1 cellular context compared by ENCODE assay signal in the genomic region with DNA sequence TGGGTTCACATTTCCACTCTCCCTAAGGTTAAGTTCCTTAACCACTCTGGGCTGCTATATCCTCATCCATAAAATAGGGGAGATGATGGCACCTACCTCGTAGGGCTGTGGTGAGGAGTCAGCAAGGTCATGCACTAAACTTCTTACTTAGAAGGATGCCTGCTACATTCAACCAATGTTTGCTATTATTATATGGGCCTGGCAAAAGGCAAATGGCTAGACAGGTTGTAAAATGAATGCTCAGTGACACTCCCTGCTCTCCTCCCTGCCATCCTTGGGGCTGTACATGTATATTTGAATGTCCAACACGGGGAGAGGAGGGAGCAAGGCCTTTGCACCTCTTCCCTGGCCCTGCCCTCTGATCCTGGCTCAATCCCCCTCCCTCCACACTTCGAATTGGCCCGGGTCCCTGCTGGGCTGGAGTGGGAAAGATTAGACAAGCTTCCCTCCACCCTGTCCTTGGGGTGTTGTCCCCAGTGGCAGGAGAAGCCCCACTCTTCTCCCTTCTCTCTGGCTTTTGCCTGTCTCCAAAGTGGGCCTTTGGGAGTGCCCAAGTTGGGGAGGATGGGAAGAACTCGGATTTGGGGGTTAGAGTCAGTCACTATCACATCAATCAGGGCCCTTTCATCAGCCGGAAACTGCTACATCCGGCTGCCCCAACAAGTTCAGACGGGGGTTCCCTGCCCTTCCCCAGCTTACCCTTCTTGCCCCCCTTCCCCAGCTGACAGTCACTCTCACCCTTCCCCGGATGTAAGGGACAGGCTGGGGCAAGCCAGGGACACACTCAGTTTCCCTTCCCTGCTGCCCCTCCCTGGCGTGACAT.
TF ChIP-seq lines count a peak whose summit lies in the region.

No MANE protein-coding gene starts in this region.

TF ChIP-seq in GM12878, 131 proteins besides CTCF, POLR2A, EP300 and RAD21 (continues in another document):
- TF ChIP-seq LARP7 (IDR thresholded peaks at IDR 0.05) = no peak
- TF ChIP-seq, protein P1, sequence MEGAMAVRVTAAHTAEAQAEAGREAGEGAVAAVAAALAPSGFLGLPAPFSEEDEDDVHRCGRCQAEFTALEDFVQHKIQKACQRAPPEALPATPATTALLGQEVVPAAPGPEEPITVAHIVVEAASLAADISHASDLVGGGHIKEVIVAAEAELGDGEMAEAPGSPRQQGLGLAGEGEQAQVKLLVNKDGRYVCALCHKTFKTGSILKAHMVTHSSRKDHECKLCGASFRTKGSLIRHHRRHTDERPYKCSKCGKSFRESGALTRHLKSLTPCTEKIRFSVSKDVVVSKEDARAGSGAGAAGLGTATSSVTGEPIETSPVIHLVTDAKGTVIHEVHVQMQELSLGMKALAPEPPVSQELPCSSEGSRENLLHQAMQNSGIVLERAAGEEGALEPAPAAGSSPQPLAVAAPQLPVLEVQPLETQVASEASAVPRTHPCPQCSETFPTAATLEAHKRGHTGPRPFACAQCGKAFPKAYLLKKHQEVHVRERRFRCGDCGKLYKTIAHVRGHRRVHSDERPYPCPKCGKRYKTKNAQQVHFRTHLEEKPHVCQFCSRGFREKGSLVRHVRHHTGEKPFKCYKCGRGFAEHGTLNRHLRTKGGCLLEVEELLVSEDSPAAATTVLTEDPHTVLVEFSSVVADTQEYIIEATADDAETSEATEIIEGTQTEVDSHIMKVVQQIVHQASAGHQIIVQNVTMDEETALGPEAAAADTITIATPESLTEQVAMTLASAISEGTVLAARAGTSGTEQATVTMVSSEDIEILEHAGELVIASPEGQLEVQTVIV (IDR thresholded peaks at IDR 0.05; ENCODE audit: borderline replicate concordance, partially characterized antibody) = no peak
- no peak for TF ChIP-seq BACH1 (IDR thresholded peaks at IDR 0.05; ENCODE audit: borderline replicate concordance)
- TF ChIP-seq, protein P2, sequence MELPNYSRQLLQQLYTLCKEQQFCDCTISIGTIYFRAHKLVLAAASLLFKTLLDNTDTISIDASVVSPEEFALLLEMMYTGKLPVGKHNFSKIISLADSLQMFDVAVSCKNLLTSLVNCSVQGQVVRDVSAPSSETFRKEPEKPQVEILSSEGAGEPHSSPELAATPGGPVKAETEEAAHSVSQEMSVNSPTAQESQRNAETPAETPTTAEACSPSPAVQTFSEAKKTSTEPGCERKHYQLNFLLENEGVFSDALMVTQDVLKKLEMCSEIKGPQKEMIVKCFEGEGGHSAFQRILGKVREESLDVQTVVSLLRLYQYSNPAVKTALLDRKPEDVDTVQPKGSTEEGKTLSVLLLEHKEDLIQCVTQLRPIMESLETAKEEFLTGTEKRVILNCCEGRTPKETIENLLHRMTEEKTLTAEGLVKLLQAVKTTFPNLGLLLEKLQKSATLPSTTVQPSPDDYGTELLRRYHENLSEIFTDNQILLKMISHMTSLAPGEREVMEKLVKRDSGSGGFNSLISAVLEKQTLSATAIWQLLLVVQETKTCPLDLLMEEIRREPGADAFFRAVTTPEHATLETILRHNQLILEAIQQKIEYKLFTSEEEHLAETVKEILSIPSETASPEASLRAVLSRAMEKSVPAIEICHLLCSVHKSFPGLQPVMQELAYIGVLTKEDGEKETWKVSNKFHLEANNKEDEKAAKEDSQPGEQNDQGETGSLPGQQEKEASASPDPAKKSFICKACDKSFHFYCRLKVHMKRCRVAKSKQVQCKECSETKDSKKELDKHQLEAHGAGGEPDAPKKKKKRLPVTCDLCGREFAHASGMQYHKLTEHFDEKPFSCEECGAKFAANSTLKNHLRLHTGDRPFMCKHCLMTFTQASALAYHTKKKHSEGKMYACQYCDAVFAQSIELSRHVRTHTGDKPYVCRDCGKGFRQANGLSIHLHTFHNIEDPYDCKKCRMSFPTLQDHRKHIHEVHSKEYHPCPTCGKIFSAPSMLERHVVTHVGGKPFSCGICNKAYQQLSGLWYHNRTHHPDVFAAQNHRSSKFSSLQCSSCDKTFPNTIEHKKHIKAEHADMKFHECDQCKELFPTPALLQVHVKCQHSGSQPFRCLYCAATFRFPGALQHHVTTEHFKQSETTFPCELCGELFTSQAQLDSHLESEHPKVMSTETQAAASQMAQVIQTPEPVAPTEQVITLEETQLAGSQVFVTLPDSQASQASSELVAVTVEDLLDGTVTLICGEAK (IDR thresholded peaks at IDR 0.05; ENCODE audit: borderline replicate concordance) = no peak
- TF ChIP-seq, protein P3, sequence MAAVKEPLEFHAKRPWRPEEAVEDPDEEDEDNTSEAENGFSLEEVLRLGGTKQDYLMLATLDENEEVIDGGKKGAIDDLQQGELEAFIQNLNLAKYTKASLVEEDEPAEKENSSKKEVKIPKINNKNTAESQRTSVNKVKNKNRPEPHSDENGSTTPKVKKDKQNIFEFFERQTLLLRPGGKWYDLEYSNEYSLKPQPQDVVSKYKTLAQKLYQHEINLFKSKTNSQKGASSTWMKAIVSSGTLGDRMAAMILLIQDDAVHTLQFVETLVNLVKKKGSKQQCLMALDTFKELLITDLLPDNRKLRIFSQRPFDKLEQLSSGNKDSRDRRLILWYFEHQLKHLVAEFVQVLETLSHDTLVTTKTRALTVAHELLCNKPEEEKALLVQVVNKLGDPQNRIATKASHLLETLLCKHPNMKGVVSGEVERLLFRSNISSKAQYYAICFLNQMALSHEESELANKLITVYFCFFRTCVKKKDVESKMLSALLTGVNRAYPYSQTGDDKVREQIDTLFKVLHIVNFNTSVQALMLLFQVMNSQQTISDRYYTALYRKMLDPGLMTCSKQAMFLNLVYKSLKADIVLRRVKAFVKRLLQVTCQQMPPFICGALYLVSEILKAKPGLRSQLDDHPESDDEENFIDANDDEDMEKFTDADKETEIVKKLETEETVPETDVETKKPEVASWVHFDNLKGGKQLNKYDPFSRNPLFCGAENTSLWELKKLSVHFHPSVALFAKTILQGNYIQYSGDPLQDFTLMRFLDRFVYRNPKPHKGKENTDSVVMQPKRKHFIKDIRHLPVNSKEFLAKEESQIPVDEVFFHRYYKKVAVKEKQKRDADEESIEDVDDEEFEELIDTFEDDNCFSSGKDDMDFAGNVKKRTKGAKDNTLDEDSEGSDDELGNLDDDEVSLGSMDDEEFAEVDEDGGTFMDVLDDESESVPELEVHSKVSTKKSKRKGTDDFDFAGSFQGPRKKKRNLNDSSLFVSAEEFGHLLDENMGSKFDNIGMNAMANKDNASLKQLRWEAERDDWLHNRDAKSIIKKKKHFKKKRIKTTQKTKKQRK (IDR thresholded peaks at IDR 0.05; ENCODE audit: low read depth, low read length) = no peak
- TF ChIP-seq TBL1XR1 (IDR thresholded peaks at IDR 0.05; ENCODE audit: low read depth, low read length) = no peak
- no peak for TF ChIP-seq MEF2B (IDR thresholded peaks at IDR 0.05; ENCODE audit: partially characterized antibody, poor library complexity, severe bottlenecking)
- no peak for TF ChIP-seq SREBF2 (IDR thresholded peaks at IDR 0.05; ENCODE audit: low read length)
- no peak for TF ChIP-seq KAT2A (conservative IDR thresholded peaks at IDR 0.05; ENCODE audit: control insufficient read depth, low read depth, low read length)
- TF ChIP-seq, protein P4, sequence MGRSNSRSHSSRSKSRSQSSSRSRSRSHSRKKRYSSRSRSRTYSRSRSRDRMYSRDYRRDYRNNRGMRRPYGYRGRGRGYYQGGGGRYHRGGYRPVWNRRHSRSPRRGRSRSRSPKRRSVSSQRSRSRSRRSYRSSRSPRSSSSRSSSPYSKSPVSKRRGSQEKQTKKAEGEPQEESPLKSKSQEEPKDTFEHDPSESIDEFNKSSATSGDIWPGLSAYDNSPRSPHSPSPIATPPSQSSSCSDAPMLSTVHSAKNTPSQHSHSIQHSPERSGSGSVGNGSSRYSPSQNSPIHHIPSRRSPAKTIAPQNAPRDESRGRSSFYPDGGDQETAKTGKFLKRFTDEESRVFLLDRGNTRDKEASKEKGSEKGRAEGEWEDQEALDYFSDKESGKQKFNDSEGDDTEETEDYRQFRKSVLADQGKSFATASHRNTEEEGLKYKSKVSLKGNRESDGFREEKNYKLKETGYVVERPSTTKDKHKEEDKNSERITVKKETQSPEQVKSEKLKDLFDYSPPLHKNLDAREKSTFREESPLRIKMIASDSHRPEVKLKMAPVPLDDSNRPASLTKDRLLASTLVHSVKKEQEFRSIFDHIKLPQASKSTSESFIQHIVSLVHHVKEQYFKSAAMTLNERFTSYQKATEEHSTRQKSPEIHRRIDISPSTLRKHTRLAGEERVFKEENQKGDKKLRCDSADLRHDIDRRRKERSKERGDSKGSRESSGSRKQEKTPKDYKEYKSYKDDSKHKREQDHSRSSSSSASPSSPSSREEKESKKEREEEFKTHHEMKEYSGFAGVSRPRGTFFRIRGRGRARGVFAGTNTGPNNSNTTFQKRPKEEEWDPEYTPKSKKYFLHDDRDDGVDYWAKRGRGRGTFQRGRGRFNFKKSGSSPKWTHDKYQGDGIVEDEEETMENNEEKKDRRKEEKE (IDR thresholded peaks at IDR 0.05) = no peak
- TF ChIP-seq NFXL1 (IDR thresholded peaks at IDR 0.05; ENCODE audit: borderline replicate concordance) = no peak
- TF ChIP-seq TCF7 (IDR thresholded peaks at IDR 0.05; ENCODE audit: borderline replicate concordance) = no peak; the same call in 1 of the 2 replicates
- TF ChIP-seq ZSCAN29 (IDR thresholded peaks at IDR 0.05) = no peak
- TF ChIP-seq IRF4 (IDR thresholded peaks at IDR 0.05; ENCODE audit: low read depth, low read length) = 0 out of 2 replicates have a peak, but pooled peaks have one; percentile 10
- TF ChIP-seq, protein P5, sequence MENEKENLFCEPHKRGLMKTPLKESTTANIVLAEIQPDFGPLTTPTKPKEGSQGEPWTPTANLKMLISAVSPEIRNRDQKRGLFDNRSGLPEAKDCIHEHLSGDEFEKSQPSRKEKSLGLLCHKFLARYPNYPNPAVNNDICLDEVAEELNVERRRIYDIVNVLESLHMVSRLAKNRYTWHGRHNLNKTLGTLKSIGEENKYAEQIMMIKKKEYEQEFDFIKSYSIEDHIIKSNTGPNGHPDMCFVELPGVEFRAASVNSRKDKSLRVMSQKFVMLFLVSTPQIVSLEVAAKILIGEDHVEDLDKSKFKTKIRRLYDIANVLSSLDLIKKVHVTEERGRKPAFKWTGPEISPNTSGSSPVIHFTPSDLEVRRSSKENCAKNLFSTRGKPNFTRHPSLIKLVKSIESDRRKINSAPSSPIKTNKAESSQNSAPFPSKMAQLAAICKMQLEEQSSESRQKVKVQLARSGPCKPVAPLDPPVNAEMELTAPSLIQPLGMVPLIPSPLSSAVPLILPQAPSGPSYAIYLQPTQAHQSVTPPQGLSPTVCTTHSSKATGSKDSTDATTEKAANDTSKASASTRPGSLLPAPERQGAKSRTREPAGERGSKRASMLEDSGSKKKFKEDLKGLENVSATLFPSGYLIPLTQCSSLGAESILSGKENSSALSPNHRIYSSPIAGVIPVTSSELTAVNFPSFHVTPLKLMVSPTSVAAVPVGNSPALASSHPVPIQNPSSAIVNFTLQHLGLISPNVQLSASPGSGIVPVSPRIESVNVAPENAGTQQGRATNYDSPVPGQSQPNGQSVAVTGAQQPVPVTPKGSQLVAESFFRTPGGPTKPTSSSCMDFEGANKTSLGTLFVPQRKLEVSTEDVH (IDR thresholded peaks at IDR 0.05; ENCODE audit: low read depth, partially characterized antibody) = no peak
- TF ChIP-seq SMAD1 (IDR thresholded peaks at IDR 0.05; ENCODE audit: low read depth, partially characterized antibody) = no peak
- no peak for TF ChIP-seq MYC (IDR thresholded peaks at IDR 0.05; ENCODE audit: insufficient read depth, insufficient read length, insufficient replicate concordance, low read length, severe bottlenecking)
- TF ChIP-seq SIN3A (IDR thresholded peaks at IDR 0.05; ENCODE audit: low read depth, low read length) = no peak
- no peak for TF ChIP-seq RFX5 (IDR thresholded peaks at IDR 0.05; ENCODE audit: low read depth, low read length)
- no peak for TF ChIP-seq ASH2L (IDR thresholded peaks at IDR 0.05; ENCODE audit: borderline replicate concordance, low read depth)
- TF ChIP-seq MEF2A (IDR thresholded peaks at IDR 0.05; ENCODE audit: insufficient read depth, low read depth, low read length) = 0 out of 2 replicates have a peak, but pooled peaks have one; percentile 49
- TF ChIP-seq EGR1 (IDR thresholded peaks at IDR 0.05; ENCODE audit: borderline replicate concordance in 1 of 2, low read depth in 2 of 2, low read length in 2 of 2) = no peak
- TF ChIP-seq SIX5 (IDR thresholded peaks at IDR 0.05; ENCODE audit: low read depth, low read length, severe bottlenecking) = no peak
- peak; percentile 83 for TF ChIP-seq SRF (IDR thresholded peaks at IDR 0.05; ENCODE audit: low read depth in 2 of 2, low read length in 2 of 2)
- TF ChIP-seq, protein P6, sequence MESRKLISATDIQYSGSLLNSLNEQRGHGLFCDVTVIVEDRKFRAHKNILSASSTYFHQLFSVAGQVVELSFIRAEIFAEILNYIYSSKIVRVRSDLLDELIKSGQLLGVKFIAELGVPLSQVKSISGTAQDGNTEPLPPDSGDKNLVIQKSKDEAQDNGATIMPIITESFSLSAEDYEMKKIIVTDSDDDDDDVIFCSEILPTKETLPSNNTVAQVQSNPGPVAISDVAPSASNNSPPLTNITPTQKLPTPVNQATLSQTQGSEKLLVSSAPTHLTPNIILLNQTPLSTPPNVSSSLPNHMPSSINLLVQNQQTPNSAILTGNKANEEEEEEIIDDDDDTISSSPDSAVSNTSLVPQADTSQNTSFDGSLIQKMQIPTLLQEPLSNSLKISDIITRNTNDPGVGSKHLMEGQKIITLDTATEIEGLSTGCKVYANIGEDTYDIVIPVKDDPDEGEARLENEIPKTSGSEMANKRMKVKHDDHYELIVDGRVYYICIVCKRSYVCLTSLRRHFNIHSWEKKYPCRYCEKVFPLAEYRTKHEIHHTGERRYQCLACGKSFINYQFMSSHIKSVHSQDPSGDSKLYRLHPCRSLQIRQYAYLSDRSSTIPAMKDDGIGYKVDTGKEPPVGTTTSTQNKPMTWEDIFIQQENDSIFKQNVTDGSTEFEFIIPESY (IDR thresholded peaks at IDR 0.05) = no peak
- TF ChIP-seq HCFC1 (IDR thresholded peaks at IDR 0.05; ENCODE audit: low read length) = no peak
- TF ChIP-seq NRF1 (conservative IDR thresholded peaks at IDR 0.05; ENCODE audit: low read depth, low read length) = no peak
- TF ChIP-seq YY1 (IDR thresholded peaks at IDR 0.05; ENCODE audit: low read depth, low read length) = no peak
- TF ChIP-seq HDGF (IDR thresholded peaks at IDR 0.05) = no peak
- TF ChIP-seq ATF7 (IDR thresholded peaks at IDR 0.05; ENCODE audit: low read depth) = 0 out of 2 replicates have a peak, but pooled peaks have one; percentile 18
- TF ChIP-seq, protein P7, sequence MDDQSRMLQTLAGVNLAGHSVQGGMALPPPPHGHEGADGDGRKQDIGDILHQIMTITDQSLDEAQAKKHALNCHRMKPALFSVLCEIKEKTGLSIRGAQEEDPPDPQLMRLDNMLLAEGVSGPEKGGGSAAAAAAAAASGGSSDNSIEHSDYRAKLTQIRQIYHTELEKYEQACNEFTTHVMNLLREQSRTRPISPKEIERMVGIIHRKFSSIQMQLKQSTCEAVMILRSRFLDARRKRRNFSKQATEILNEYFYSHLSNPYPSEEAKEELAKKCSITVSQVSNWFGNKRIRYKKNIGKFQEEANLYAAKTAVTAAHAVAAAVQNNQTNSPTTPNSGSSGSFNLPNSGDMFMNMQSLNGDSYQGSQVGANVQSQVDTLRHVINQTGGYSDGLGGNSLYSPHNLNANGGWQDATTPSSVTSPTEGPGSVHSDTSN (IDR thresholded peaks at IDR 0.05; ENCODE audit: insufficient replicate concordance, low read depth, low read length) = peak; percentile 59
- TF ChIP-seq TARDBP (IDR thresholded peaks at IDR 0.05; ENCODE audit: borderline replicate concordance) = peak; percentile 59; the same call in 1 of the 2 replicates
- TF ChIP-seq STAT3 (IDR thresholded peaks at IDR 0.05; ENCODE audit: low read depth, low read length) = no peak
- TF ChIP-seq ZNF274 (IDR thresholded peaks at IDR 0.05; ENCODE audit: insufficient read depth, insufficient read length) = no peak
- no peak for TF ChIP-seq MTA2 (IDR thresholded peaks at IDR 0.05; ENCODE audit: low read depth)
- no peak for TF ChIP-seq CBFB (IDR thresholded peaks at IDR 0.05; ENCODE audit: low read depth)
- TF ChIP-seq TCF3 (IDR thresholded peaks at IDR 0.05; ENCODE audit: borderline replicate concordance, insufficient read depth, low read depth, low read length) = 0 out of 2 replicates have a peak, but pooled peaks have one; percentile 37
- TF ChIP-seq TAF1 (IDR thresholded peaks at IDR 0.05; ENCODE audit: borderline replicate concordance, low read depth, low read length) = 0 out of 2 replicates have a peak, but pooled peaks have one; percentile 17
